In genomic region chr5:132250547-132250946, GRCh38 we compare ENCODE assay signal across 16 cellular contexts. TPM values are rescaled to one million over a fixed set of nuclear protein-coding genes. Genes with fewer than 3 reads are reported as not detected.
DNase-seq lines count a peak whose midpoint lies in the region; ATAC-seq, FAIRE-seq and TF ChIP-seq lines count a peak whose summit lies in the region.
"Had no signal": no experiment of that assay in that cellular context is flagged by ENCODE, and none has a peak within 500 bp of the region (broad histone marks: within the 10 kb centered on the region; RNA-seq: fewer than 3 reads in every experiment).

No MANE protein-coding gene starts in this region.

- CTCF ChIA-PET in activated CD4-positive, alpha-beta T cell treated with anti-CD3 and anti-CD28 coated beads for 36 hours (lab: Charles Lee), result interaction anchor here (0.8 to 7.9 kb wide), 4 partner anchors 12 to 60 kb away, joined by 3 to 48 read pairs (median 3); no protein-coding TSS in a partner anchor

- H3K27me3 Mint-ChIP-seq in activated CD4-positive, alpha-beta T cell treated with anti-CD3 and anti-CD28 coated beads for 36 hours, result peaks cover 3% of the 10 kb centered on the region
- H3K27me3 Mint-ChIP-seq in osteocyte (ENCODE audit: unreplicated experiment), result peaks cover 9% of the 10 kb centered on the region

- no peak for TF ChIP-seq POLR2A in H54 (IDR thresholded peaks at IDR 0.05; ENCODE audit: low read depth, low read length)

- no peak overlapping the region for H3K4me3 ChIP-seq in upper lobe of right lung

- no peaks in the 10 kb centered on the region for H3K4me1 ChIP-seq in upper lobe of right lung
- H3K4me1 ChIP-seq: BE2C had no signal

- H3K9me3 ChIP-seq in upper lobe of right lung, result no peaks in the 10 kb centered on the region
- H3K9me3 ChIP-seq: BE2C had no signal

- no peak overlapping the region for H3K27ac ChIP-seq in upper lobe of right lung
- H3K27ac ChIP-seq: KMS-11 had no signal

- H3K4me1 Mint-ChIP-seq in activated CD4-positive, alpha-beta T cell treated with anti-CD3 and anti-CD28 coated beads for 36 hours, result no peaks in the 10 kb centered on the region
- H3K4me1 Mint-ChIP-seq in osteocyte (ENCODE audit: unreplicated experiment), result peaks cover 18% of the 10 kb centered on the region

- no peak for FAIRE-seq in H54 (lab: Jason Lieb, UNC)

- H3K36me3 ChIP-seq in upper lobe of right lung, result no peaks in the 10 kb centered on the region
- H3K36me3 ChIP-seq: BE2C had no signal

- intact Hi-C loops in activated CD4-positive, alpha-beta T cell treated with anti-CD3 and anti-CD28 coated beads for 36 hours (cut with DNase I, micrococcal nuclease), result no loop called here
- intact Hi-C loops in upper lobe of right lung (cut with DNase I), result no loop called here

- no peaks in the 10 kb centered on the region for H3K27me3 ChIP-seq in upper lobe of right lung
- H3K27me3 ChIP-seq: BE2C had no signal

- ATAC-seq in activated CD4-positive, alpha-beta T cell treated with anti-CD3 and anti-CD28 coated beads for 36 hours, result no peak
- ATAC-seq in upper lobe of right lung (no peak), GM18867 (IDR thresholded peaks at IDR 0.05; ENCODE audit: unreplicated experiment) (no peak)

- TF ChIP-seq CTCF in osteocyte (IDR thresholded peaks at IDR 0.05), result no peak
- TF ChIP-seq CTCF in upper lobe of right lung (IDR thresholded peaks at IDR 0.05), result no peak

- H3K4me3 Mint-ChIP-seq in activated CD4-positive, alpha-beta T cell treated with anti-CD3 and anti-CD28 coated beads for 36 hours, result no peak overlapping the region
- H3K4me3 Mint-ChIP-seq in osteocyte (ENCODE audit: unreplicated experiment), result no peak overlapping the region
- H3K4me3 Mint-ChIP-seq: CD4-positive, alpha-beta memory T cell had no signal

- POLR2A ChIA-PET in activated CD4-positive, alpha-beta T cell treated with anti-CD3 and anti-CD28 coated beads for 36 hours (lab: Charles Lee), result interaction anchor here (1.1 kb wide), 1 partner anchor 10 kb away, joined by 3 read pairs; no protein-coding TSS in a partner anchor

- peaks cover 8% of the 10 kb centered on the region for H3K9me3 Mint-ChIP-seq in activated CD4-positive, alpha-beta T cell treated with anti-CD3 and anti-CD28 coated beads for 36 hours (ENCODE audit: low read depth)
- H3K9me3 Mint-ChIP-seq in osteocyte (ENCODE audit: unreplicated experiment), result peaks cover 7% of the 10 kb centered on the region

- peak; percentile 1 for DNase-seq in activated CD4-positive, alpha-beta T cell treated with anti-CD3 and anti-CD28 coated beads for 36 hours
- DNase-seq in activated CD4-positive, alpha-beta T cell treated with anti-CD3 and anti-CD28 coated beads, Interleukin-2, amount 50 U/mL, for 48 hours, result no peak
- DNase-seq in ecto neural progenitor cell (ENCODE audit: low spot score) (peak; percentile 41), osteocyte (ENCODE audit: extremely low spot score, unreplicated experiment) (peak; percentile 51), upper lobe of right lung (peak; percentile 0), H54 (ENCODE audit: insufficient read length, low spot score) (no peak), SIG-M5 treated with dmso at 0.1 percent for 504 hours (lab: John Stamatoyannopoulos, UW; ENCODE audit: unreplicated experiment) (no peak)
- DNase-seq: 8988T; BE2C; Calu3; CD4-positive, alpha-beta memory T cell; NCI-H146; NCI-H2081 treated with DMSO at 0.1 percent for 48 hours; NCI-H524 had no signal

- no peak overlapping the region for H3K27ac Mint-ChIP-seq in activated CD4-positive, alpha-beta T cell treated with anti-CD3 and anti-CD28 coated beads for 36 hours
- no peak overlapping the region for H3K27ac Mint-ChIP-seq in osteocyte (ENCODE audit: unreplicated experiment)
- H3K27ac Mint-ChIP-seq: CD4-positive, alpha-beta memory T cell had no signal

- no peaks in the 10 kb centered on the region for H3K36me3 Mint-ChIP-seq in activated CD4-positive, alpha-beta T cell treated with anti-CD3 and anti-CD28 coated beads for 36 hours (ENCODE audit: low read depth)
- H3K36me3 Mint-ChIP-seq in osteocyte (ENCODE audit: unreplicated experiment), result no peaks in the 10 kb centered on the region

RNA-seq across cellular contexts. Expression of gene PDLIM4, which starts 6.9 kb away (rescaled TPM):
- under 1 TPM; 0.21 to 0.23 TPM for total RNA-seq in activated CD4-positive, alpha-beta T cell treated with anti-CD3 and anti-CD28 coated beads for 36 hours
- 42.7 and 47.8 TPM in 2 replicates for total RNA-seq in osteocyte
- total RNA-seq in upper lobe of right lung, result 7.4 TPM
- total RNA-seq: CD4-positive, alpha-beta memory T cell had no signal

RNA-seq across cellular contexts. Expression of gene P4HA2, which starts 22.9 kb away (rescaled TPM):
- 1 to 10 TPM; 6.1 to 8.9 TPM for total RNA-seq in activated CD4-positive, alpha-beta T cell treated with anti-CD3 and anti-CD28 coated beads for 36 hours
- total RNA-seq in osteocyte (104 and 117 TPM in 2 replicates), upper lobe of right lung (79.0 TPM)

RNA-seq across cellular contexts. Expression of gene SLC22A4, which starts 43.6 kb away (rescaled TPM):
- 1 to 10 TPM in 1 of 2 experiments, under 1 TPM in 1; 0.66 to 1.1 TPM for total RNA-seq in activated CD4-positive, alpha-beta T cell treated with anti-CD3 and anti-CD28 coated beads for 36 hours
- total RNA-seq in osteocyte (1.4 and 2.5 TPM in 2 replicates), upper lobe of right lung (1.8 TPM)

Comparison
In these comparisons a context has a peak if more than half of its experiments do, and no peak if none do; other contexts are left out.
1. DNase-seq: peak in activated CD4-positive, alpha-beta T cell treated with anti-CD3 and anti-CD28 coated beads for 36 hours (single experiment), ecto neural progenitor cell (single experiment), osteocyte (single experiment) and upper lobe of right lung (single experiment); none in activated CD4-positive, alpha-beta T cell treated with anti-CD3 and anti-CD28 coated beads, Interleukin-2, amount 50 U/mL, for 48 hours (0 of 2), H54 (single experiment) and SIG-M5 treated with dmso at 0.1 percent for 504 hours (single experiment).